In the genomic region with DNA sequence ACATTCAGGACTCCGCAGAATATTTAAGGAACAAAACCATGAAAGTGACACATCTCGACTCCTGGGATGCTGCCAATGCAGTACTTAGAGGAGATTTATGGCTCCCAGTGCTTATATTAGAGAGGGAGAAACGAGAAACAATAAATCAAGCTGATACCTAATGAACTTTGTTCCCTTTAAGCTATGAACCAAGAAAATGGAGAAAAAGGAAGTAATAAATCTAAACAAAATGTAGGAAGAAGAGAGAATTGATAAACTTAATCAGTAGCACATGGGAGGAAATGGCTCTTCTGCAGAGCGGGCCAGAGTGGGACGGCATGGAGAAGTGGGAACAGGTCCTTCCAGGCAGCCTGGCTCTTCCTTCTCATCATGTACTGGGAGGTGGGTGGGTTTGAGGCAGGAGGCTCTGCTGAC, we compare ENCODE assay signal across 21 cellular contexts. TPM values are rescaled to one million over a fixed set of nuclear protein-coding genes. Genes with fewer than 3 reads are reported as not detected.
DNase-seq lines count a peak whose midpoint lies in the region; ATAC-seq and FAIRE-seq lines count a peak whose summit lies in the region.
"Had no signal": no experiment of that assay in that cellular context is flagged by ENCODE, and none has a peak within 500 bp of the region (broad histone marks: within the 10 kb centered on the region; RNA-seq: fewer than 3 reads in every experiment).

No MANE protein-coding gene starts in this region.

- no peak overlapping the region for H3K27ac ChIP-seq in SK-N-MC
- H3K27ac ChIP-seq: colonic mucosa, tibial artery had no signal

- H3K36me3 ChIP-seq in SK-N-MC (ENCODE audit: insufficient read depth, low read length) = no peaks in the 10 kb centered on the region
- H3K36me3 ChIP-seq: colonic mucosa, tibial artery had no signal

- ATAC-seq in left colon (peak; percentile 62), GM21367 (IDR thresholded peaks at IDR 0.05; ENCODE audit: unreplicated experiment) (no peak)
- ATAC-seq: activated T-cell treated with anti-CD3 and anti-CD28 coated beads, Interleukin-2, amount 50 U/mL, for 72 hours; left ventricle myocardium superior; natural killer cell; Panc1; T-helper 17 cell had no signal

- H3K9me3 ChIP-seq in SK-N-MC (ENCODE audit: low read depth, low read length) = no peaks in the 10 kb centered on the region
- H3K9me3 ChIP-seq: colonic mucosa had no signal

- intact Hi-C loops in left colon (cut with DNase I, micrococcal nuclease) = no loop called here

- FAIRE-seq in HTR-8/SVneo (lab: Jason Lieb, UNC) = no peak
- FAIRE-seq: GM19239 had no signal

- H3K9ac ChIP-seq in SK-N-MC (ENCODE audit: insufficient read length) = no peak overlapping the region

- H3K4me3 ChIP-seq in SK-N-MC = no peak overlapping the region
- H3K4me3 ChIP-seq: colonic mucosa, tibial artery had no signal

- DNase-seq in DMS153 (lab: John Stamatoyannopoulos, UW) = peak; percentile 22
- peak; percentile 49 for DNase-seq in HTR-8/SVneo (ENCODE audit: insufficient read length, low spot score)
- DNase-seq in SK-N-MC (ENCODE audit: low read depth, low spot score) = peak; percentile 80
- DNase-seq in left colon = no peak
- DNase-seq in GM19240 (ENCODE audit: insufficient read length, low spot score) = no peak
- no peak for DNase-seq in DMS114 treated with DMSO at 0.1 percent for 48 hours (lab: John Stamatoyannopoulos, UW; ENCODE audit: unreplicated experiment)
- DNase-seq in C1 segment of cervical spinal cord (lab: John Stamatoyannopoulos, UW) = no peak
- DNase-seq: activated CD4-positive, alpha-beta T cell treated with anti-CD3 and anti-CD28 coated beads, Interleukin-2, amount 10 ng/mL, durations not matched to agents 7 days and 5 days; activated T-cell treated with anti-CD3 and anti-CD28 coated beads, Interleukin-2, amount 50 U/mL, for 72 hours; colonic mucosa; erythroblast; GOT3; Kasumi-1; left ventricle myocardium superior; natural killer cell; NCI-H2171; T-helper 17 cell; tibial artery had no signal

RNA-seq across cellular contexts. Expression of gene NPPC, which starts 42.7 kb away (rescaled TPM):
- not detected for total RNA-seq in left colon
- total RNA-seq: activated CD4-positive, alpha-beta T cell treated with anti-CD3 and anti-CD28 coated beads, Interleukin-2, amount 10 ng/mL, durations not matched to agents 7 days and 5 days; natural killer cell; T-helper 17 cell had no signal

Comparison
In these comparisons a context has a peak if more than half of its experiments do, and no peak if none do; other contexts are left out.
1. DNase-seq: peak in DMS153 (single experiment), HTR-8/SVneo (single experiment) and SK-N-MC (single experiment); none in left colon (0 of 2), GM19240 (single experiment), DMS114 treated with DMSO at 0.1 percent for 48 hours (single experiment) and C1 segment of cervical spinal cord (0 of 14).